ENCODE assay signal across 1 cellular context in genomic region chr1:17768651-17769241, GRCh38.
A peak's percentile ranks its signal among the peaks of the same experiment; 100 is the strongest.
TF ChIP-seq lines count a peak whose summit lies in the region.

No MANE protein-coding gene starts in this region.

TF ChIP-seq in K562, 482 proteins besides CTCF, POLR2A, EP300 and RAD21 (continued from another document):
- TF ChIP-seq ZHX1 (conservative IDR thresholded peaks at IDR 0.05; ENCODE audit: low read length) (no peak), ZNF77 (CRISPR knock-in tag; IDR thresholded peaks at IDR 0.05) (no peak), CAMTA2 (CRISPR knock-in tag; conservative IDR thresholded peaks at IDR 0.05) (no peak), NFE2 (IDR thresholded peaks at IDR 0.05; ENCODE audit: low read depth) (peak; percentile 58; the same call in 1 of the 2 replicates), ZNF316 (IDR thresholded peaks at IDR 0.05) (0 out of 2 replicates have a peak, but pooled peaks have one; percentile 24), MAFK (IDR thresholded peaks at IDR 0.05; ENCODE audit: low read length) (0 out of 2 replicates have a peak, but pooled peaks have one; percentile 21)
